Comparison of ENCODE assay signal across 34 cellular contexts in genomic region chr5:180637962-180638680, GRCh38. TPM values are rescaled to one million over a fixed set of nuclear protein-coding genes. Genes with fewer than 3 reads are reported as not detected.
DNase-seq lines count a peak whose midpoint lies in the region; ATAC-seq and TF ChIP-seq lines count a peak whose summit lies in the region.
"Had no signal": no experiment of that assay in that cellular context is flagged by ENCODE, and none has a peak within 500 bp of the region (broad histone marks: within the 10 kb centered on the region; RNA-seq: fewer than 3 reads in every experiment).

No MANE protein-coding gene starts in this region.

- H3K4me3 ChIP-seq in right cardiac atrium (ENCODE audit: low read length) = no peak overlapping the region
- H3K4me3 ChIP-seq in lower lobe of right lung = no peak overlapping the region
- H3K4me3 ChIP-seq: A549, dorsolateral prefrontal cortex, gastroesophageal sphincter, pancreas, Peyer's patch, SJCRH30, vagina had no signal

- no peaks in the 10 kb centered on the region for H3K9me3 ChIP-seq in right cardiac atrium (ENCODE audit: control insufficient read depth, low read length)
- no peaks in the 10 kb centered on the region for H3K9me3 ChIP-seq in lower lobe of right lung
- H3K9me3 ChIP-seq: A549, gastroesophageal sphincter, pancreas, Peyer's patch, SJCRH30, vagina had no signal

- H3K9me3 Mint-ChIP-seq in chondrocyte (ENCODE audit: low read depth) = no peaks in the 10 kb centered on the region
- no peaks in the 10 kb centered on the region for H3K9me3 Mint-ChIP-seq in stimulated activated effector memory CD8-positive, alpha-beta T cell treated with anti-CD3 and anti-CD28 coated beads, Interleukin-12 subunit alpha, Interleukin-12 subunit beta, amount 100 ng/mL, for 72 hours
- H3K9me3 Mint-ChIP-seq in MCF 10A (ENCODE audit: unreplicated experiment) = no peaks in the 10 kb centered on the region
- H3K9me3 Mint-ChIP-seq: activated CD4-positive, alpha-beta memory T cell treated with anti-CD3 and anti-CD28 coated beads for 36 hours; activated T-helper 17 cell treated with anti-CD3 and anti-CD28 coated beads, Interleukin-2, amount 50 U/mL, for 72 hours; CD8-positive, alpha-beta memory T cell; IgD-negative memory B cell; naive thymus-derived CD8-positive, alpha-beta T cell had no signal

- DNase-seq in Right ventricle myocardium inferior (ENCODE audit: missing footprints) (peak; percentile 70), right cardiac atrium (no peak), chondrocyte (ENCODE audit: low spot score) (peak; percentile 64), lower lobe of right lung (peak; percentile 34), NCI-H2107 treated with DMSO at 0.1 percent for 48 hours (lab: John Stamatoyannopoulos, UW; ENCODE audit: unreplicated experiment) (no peak), HPDE6-E6E7 (ENCODE audit: extremely low spot score) (no peak), MCF 10A (ENCODE audit: unreplicated experiment) (no peak)
- no peak for DNase-seq in stimulated activated effector memory CD8-positive, alpha-beta T cell treated with anti-CD3 and anti-CD28 coated beads, Interleukin-12 subunit alpha, Interleukin-12 subunit beta, amount 100 ng/mL, for 72 hours (ENCODE audit: low spot score in 2 of 2)
- DNase-seq: activated CD4-positive, alpha-beta memory T cell treated with anti-CD3 and anti-CD28 coated beads for 36 hours; AML-193; DMS153; hippocampal formation; immature natural killer cell; midbrain; NCI-H1105; NCI-H187 treated with DMSO at 0.1 percent for 48 hours; NCI-H526 treated with DMSO at 0.1 percent for 48 hours; stimulated activated CD4-positive, alpha-beta T cell treated with anti-CD3 and anti-CD28 coated beads, Interleukin-15, amount 100 ng/mL, for 24 hours; stimulated activated naive CD4-positive, alpha-beta T cell treated with Interleukin-2 at 50 U/mL for 16 hours; T-helper 1 cell had no signal

- H3K4me3 Mint-ChIP-seq in chondrocyte (ENCODE audit: unreplicated experiment) = no peak overlapping the region
- no peak overlapping the region for H3K4me3 Mint-ChIP-seq in stimulated activated effector memory CD8-positive, alpha-beta T cell treated with anti-CD3 and anti-CD28 coated beads, Interleukin-12 subunit alpha, Interleukin-12 subunit beta, amount 100 ng/mL, for 72 hours
- H3K4me3 Mint-ChIP-seq in MCF 10A (ENCODE audit: unreplicated experiment) = no peak overlapping the region
- H3K4me3 Mint-ChIP-seq: activated CD4-positive, alpha-beta memory T cell treated with anti-CD3 and anti-CD28 coated beads for 36 hours; activated T-helper 17 cell treated with anti-CD3 and anti-CD28 coated beads, Interleukin-2, amount 50 U/mL, for 72 hours; CD8-positive, alpha-beta memory T cell; immature natural killer cell; naive thymus-derived CD8-positive, alpha-beta T cell had no signal

- H3K27me3 Mint-ChIP-seq in chondrocyte (ENCODE audit: low read depth) (peaks cover 21% of the 10 kb centered on the region), MCF 10A (ENCODE audit: insufficient read depth, unreplicated experiment) (peaks cover 18% of the 10 kb centered on the region)
- H3K27me3 Mint-ChIP-seq: activated CD4-positive, alpha-beta memory T cell treated with anti-CD3 and anti-CD28 coated beads for 36 hours; activated T-helper 17 cell treated with anti-CD3 and anti-CD28 coated beads, Interleukin-2, amount 50 U/mL, for 72 hours; naive thymus-derived CD8-positive, alpha-beta T cell had no signal

- H3K27me3 ChIP-seq in right cardiac atrium (ENCODE audit: control insufficient read depth, insufficient read depth) = no peaks in the 10 kb centered on the region
- no peaks in the 10 kb centered on the region for H3K27me3 ChIP-seq in lower lobe of right lung (ENCODE audit: low read depth)
- H3K27me3 ChIP-seq: pancreas, Peyer's patch, SJCRH30, vagina had no signal

- CTCF ChIA-PET in MCF 10A (lab: Yijun Ruan, JAX) = no interaction called here

- POLR2A ChIA-PET in MCF 10A (lab: Yijun Ruan, JAX) = no interaction called here

- H3K36me3 ChIP-seq in lower lobe of right lung = no peaks in the 10 kb centered on the region
- H3K36me3 ChIP-seq: gastroesophageal sphincter, pancreas, Peyer's patch, SJCRH30, vagina had no signal

- WGBS in right cardiac atrium = 69% methylated on average over 20 of the region's 20 CpGs

- no peak for TF ChIP-seq CTCF in chondrocyte (IDR thresholded peaks at IDR 0.05)
- TF ChIP-seq CTCF in lower lobe of right lung (IDR thresholded peaks at IDR 0.05) = no peak
- no peak for TF ChIP-seq CTCF in MCF 10A (IDR thresholded peaks at IDR 0.05; ENCODE audit: unreplicated experiment)

- ATAC-seq in Right ventricle myocardium inferior (no peak), right cardiac atrium (no peak), lower lobe of right lung (no peak)
- no peak for ATAC-seq in stimulated activated effector memory CD8-positive, alpha-beta T cell treated with anti-CD3 and anti-CD28 coated beads, Interleukin-12 subunit alpha, Interleukin-12 subunit beta, amount 100 ng/mL, for 72 hours
- ATAC-seq: activated T-helper 17 cell treated with anti-CD3 and anti-CD28 coated beads, Interleukin-2, amount 50 U/mL, for 72 hours; gastroesophageal sphincter; naive thymus-derived CD8-positive, alpha-beta T cell; pancreas had no signal

- intact Hi-C loops in Right ventricle myocardium inferior (cut with DNase I) = no loop called here
- intact Hi-C loops in right cardiac atrium (cut with DNase I) = no loop called here
- intact Hi-C loops in lower lobe of right lung (cut with DNase I) = no loop called here
- intact Hi-C loops in MCF 10A (cut with micrococcal nuclease) = no loop called here

- H3K4me1 Mint-ChIP-seq in chondrocyte (ENCODE audit: low read depth) (peaks cover 2% of the 10 kb centered on the region), MCF 10A (ENCODE audit: insufficient read depth, unreplicated experiment) (no peaks in the 10 kb centered on the region)
- H3K4me1 Mint-ChIP-seq in stimulated activated effector memory CD8-positive, alpha-beta T cell treated with anti-CD3 and anti-CD28 coated beads, Interleukin-12 subunit alpha, Interleukin-12 subunit beta, amount 100 ng/mL, for 72 hours = peaks cover 28% of the 10 kb centered on the region
- H3K4me1 Mint-ChIP-seq: activated T-helper 17 cell treated with anti-CD3 and anti-CD28 coated beads, Interleukin-2, amount 50 U/mL, for 72 hours; IgD-negative memory B cell; immature natural killer cell had no signal

- H3K27ac Mint-ChIP-seq in chondrocyte (ENCODE audit: unreplicated experiment) (no peak overlapping the region), MCF 10A (ENCODE audit: low read depth, unreplicated experiment) (no peak overlapping the region)
- peak overlapping the region; percentile 70 for H3K27ac Mint-ChIP-seq in stimulated activated effector memory CD8-positive, alpha-beta T cell treated with anti-CD3 and anti-CD28 coated beads, Interleukin-12 subunit alpha, Interleukin-12 subunit beta, amount 100 ng/mL, for 72 hours
- H3K27ac Mint-ChIP-seq: activated CD4-positive, alpha-beta memory T cell treated with anti-CD3 and anti-CD28 coated beads for 36 hours; activated T-helper 17 cell treated with anti-CD3 and anti-CD28 coated beads, Interleukin-2, amount 50 U/mL, for 72 hours; IgD-negative memory B cell; immature natural killer cell had no signal

- H3K4me1 ChIP-seq in right cardiac atrium (ENCODE audit: control insufficient read depth, insufficient read depth, low read length) = no peaks in the 10 kb centered on the region
- no peaks in the 10 kb centered on the region for H3K4me1 ChIP-seq in lower lobe of right lung
- H3K4me1 ChIP-seq: A549, gastroesophageal sphincter, pancreas, Peyer's patch, SJCRH30, vagina had no signal

- no peak overlapping the region for H3K27ac ChIP-seq in right cardiac atrium (ENCODE audit: low read length)
- H3K27ac ChIP-seq in lower lobe of right lung = no peak overlapping the region
- H3K27ac ChIP-seq: A549, dorsolateral prefrontal cortex, gastroesophageal sphincter, pancreas, Peyer's patch, SJCRH30, vagina had no signal

- no peaks in the 10 kb centered on the region for H3K36me3 Mint-ChIP-seq in chondrocyte (ENCODE audit: low read depth)
- H3K36me3 Mint-ChIP-seq in stimulated activated effector memory CD8-positive, alpha-beta T cell treated with anti-CD3 and anti-CD28 coated beads, Interleukin-12 subunit alpha, Interleukin-12 subunit beta, amount 100 ng/mL, for 72 hours = no peaks in the 10 kb centered on the region
- H3K36me3 Mint-ChIP-seq in MCF 10A (ENCODE audit: insufficient read depth, unreplicated experiment) = no peaks in the 10 kb centered on the region
- H3K36me3 Mint-ChIP-seq: activated CD4-positive, alpha-beta memory T cell treated with anti-CD3 and anti-CD28 coated beads for 36 hours; immature natural killer cell had no signal

- no TSS peak for BruUV-seq in MCF 10A (replicated peaks; lab: Mats Ljungman, UMichigan)

RNA-seq across cellular contexts. Expression of gene FLT4, which starts 11.3 kb away (rescaled TPM):
- 5.5 TPM for total RNA-seq in Right ventricle myocardium inferior
- 1 to 10 TPM; 2.0 to 3.3 (median 3.3) TPM for total RNA-seq in right cardiac atrium
- 4.8 TPM for polyA plus RNA-seq in right cardiac atrium
- total RNA-seq in chondrocyte = 0.10 to 0.31 TPM (median 0.29 TPM) in 3 replicates
- total RNA-seq in lower lobe of right lung = 24.8 TPM
- not detected in 2 replicates for total RNA-seq in MCF 10A (2022)
- polyA plus RNA-seq: fibroblast of lung had no signal

RNA-seq across cellular contexts. Expression of gene SCGB3A1, which starts 46.8 kb away (rescaled TPM):
- total RNA-seq in Right ventricle myocardium inferior = not detected
- not detected for total RNA-seq in right cardiac atrium
- polyA plus RNA-seq in right cardiac atrium = not detected
- total RNA-seq in chondrocyte = 0.47 to 0.77 TPM in 2 of 3 replicates, not detected in the other
- 1,318 TPM for total RNA-seq in lower lobe of right lung
- total RNA-seq in MCF 10A (2022) = not detected in 2 replicates
- total RNA-seq: activated CD4-positive, alpha-beta memory T cell treated with anti-CD3 and anti-CD28 coated beads for 36 hours; activated T-helper 17 cell treated with anti-CD3 and anti-CD28 coated beads, Interleukin-2, amount 50 U/mL, for 72 hours; fibroblast of lung; liver; Peyer's patch; SJCRH30; vagina had no signal
- polyA plus RNA-seq: A549; endothelial cell of umbilical vein; fibroblast of lung; IgD-negative memory B cell; naive thymus-derived CD8-positive, alpha-beta T cell had no signal

Comparison
In these comparisons a context has a peak if more than half of its experiments do, and no peak if none do; other contexts are left out.
1. DNase-seq: peak in Right ventricle myocardium inferior (single experiment), chondrocyte (single experiment) and lower lobe of right lung (single experiment); none in right cardiac atrium (0 of 3), stimulated activated effector memory CD8-positive, alpha-beta T cell treated with anti-CD3 and anti-CD28 coated beads, Interleukin-12 subunit alpha, Interleukin-12 subunit beta, amount 100 ng/mL, for 72 hours (0 of 2), NCI-H2107 treated with DMSO at 0.1 percent for 48 hours (single experiment), HPDE6-E6E7 (single experiment) and MCF 10A (single experiment).
2. RNA of gene SCGB3A1, which starts 46.8 kb away (total RNA-seq): 1,318 TPM in lower lobe of right lung (single experiment); 0.47 to 0.77 TPM in chondrocyte, not detected in Right ventricle myocardium inferior (single experiment), not detected in right cardiac atrium and not detected in MCF 10A; every median in the first group is over 100 times any median in the second.